8 cellular contexts compared by ENCODE assay signal in the genomic region with DNA sequence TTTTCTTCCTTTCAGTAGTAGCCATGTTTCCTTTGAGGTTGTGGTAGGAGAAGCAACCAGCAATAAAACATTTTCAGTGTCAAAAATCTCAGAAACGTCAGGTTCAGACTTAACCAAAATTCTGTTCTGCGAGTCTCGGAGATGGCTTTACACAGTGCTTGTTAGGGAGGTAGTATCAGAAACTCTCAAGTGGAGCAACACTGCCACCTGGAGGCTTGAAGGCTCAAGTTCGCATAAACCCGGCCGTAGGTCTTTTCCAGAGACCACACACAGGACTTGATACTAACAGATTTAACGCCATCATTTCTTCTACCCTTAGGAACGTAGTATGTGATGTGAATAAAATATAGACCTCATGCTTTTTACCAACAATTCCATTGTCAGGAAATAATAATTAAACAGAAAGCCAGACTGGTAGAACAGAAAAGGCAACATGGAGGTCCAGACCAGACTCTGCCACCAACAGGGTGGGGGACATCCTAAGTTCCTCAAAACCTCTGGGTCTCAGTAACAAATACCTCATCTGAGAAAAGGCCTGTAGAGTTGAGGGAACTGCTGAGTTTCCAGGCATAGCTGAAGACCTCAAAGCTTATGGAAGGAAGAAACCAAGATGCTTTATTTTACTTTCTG. TPM values are rescaled to one million over a fixed set of nuclear protein-coding genes. Genes with fewer than 3 reads are reported as not detected.
DNase-seq lines count a peak whose midpoint lies in the region; ATAC-seq and TF ChIP-seq lines count a peak whose summit lies in the region.

No MANE protein-coding gene starts in this region.

- H3K27ac ChIP-seq in A673 (ENCODE audit: low read depth, low read length, poor library complexity, severe bottlenecking), result no peak overlapping the region

- ATAC-seq in GM18517 (IDR thresholded peaks at IDR 0.05; ENCODE audit: unreplicated experiment) (peak; percentile 90), HG03045 (IDR thresholded peaks at IDR 0.05; ENCODE audit: unreplicated experiment) (peak; percentile 85)

- intact Hi-C loops in A673 (cut with micrococcal nuclease; ENCODE audit: unreplicated experiment), result loop anchor here (1.0 to 10.0 kb wide), 4 partner anchors 303 to 972 kb away; no protein-coding TSS in a partner anchor

- peak; percentile 87 for TF ChIP-seq CTCF in A673 (conservative IDR thresholded peaks at IDR 0.05; ENCODE audit: low read depth, low read length)

- no TSS peak for BruUV-seq in A673 (replicated peaks; lab: Mats Ljungman, UMichigan)

- DNase-seq in A673 (ENCODE audit: low spot score), result peak; percentile 88
- DNase-seq in NCI-H2107 (lab: John Stamatoyannopoulos, UW), result peak; percentile 62
- peak; percentile 75 for DNase-seq in UCSD-AML1 (lab: John Stamatoyannopoulos, UW; ENCODE audit: unreplicated experiment)
- DNase-seq in brain pericyte (ENCODE audit: low read depth, low spot score), result peak; percentile 76
- DNase-seq in inferior parietal cortex (ENCODE audit: extremely low spot score), result peak; percentile 96
- DNase-seq in stimulated activated CD4-positive, alpha-beta T cell treated with anti-CD3 and anti-CD28 coated beads, Interleukin-12 subunit alpha, Interleukin-12 subunit beta, amount 100 ng/mL, for 4 hours, result peak; percentile 78

- H3K9me3 ChIP-seq in A673 (ENCODE audit: low read depth, low read length, poor library complexity, severe bottlenecking), result no peaks in the 10 kb centered on the region

- CTCF ChIA-PET in A673 (lab: Charles Lee), result no interaction called here

- POLR2A ChIA-PET in A673 (lab: Charles Lee; ENCODE audit: low non-redundant PET), result no interaction called here

- no peaks in the 10 kb centered on the region for H3K27me3 ChIP-seq in A673 (replicated peaks; ENCODE audit: insufficient read depth, low read depth, low read length, poor library complexity)

- H3K4me1 ChIP-seq in A673 (ENCODE audit: insufficient read depth, low read length, poor library complexity, severe bottlenecking), result peaks cover 4% of the 10 kb centered on the region

- H3K4me3 ChIP-seq in A673 (ENCODE audit: low read depth, low read length, poor library complexity, severe bottlenecking), result no peak overlapping the region

- H3K36me3 ChIP-seq in A673 (ENCODE audit: insufficient read depth, low read length, poor library complexity, severe bottlenecking), result no peaks in the 10 kb centered on the region

RNA-seq across cellular contexts. Expression of a gene that starts 8.5 kb away (rescaled TPM):
- total RNA-seq in A673 (2021), result 2.1 and 2.5 TPM in 2 replicates
